ENCODE assay signal across 1 cellular context in the genomic region with DNA sequence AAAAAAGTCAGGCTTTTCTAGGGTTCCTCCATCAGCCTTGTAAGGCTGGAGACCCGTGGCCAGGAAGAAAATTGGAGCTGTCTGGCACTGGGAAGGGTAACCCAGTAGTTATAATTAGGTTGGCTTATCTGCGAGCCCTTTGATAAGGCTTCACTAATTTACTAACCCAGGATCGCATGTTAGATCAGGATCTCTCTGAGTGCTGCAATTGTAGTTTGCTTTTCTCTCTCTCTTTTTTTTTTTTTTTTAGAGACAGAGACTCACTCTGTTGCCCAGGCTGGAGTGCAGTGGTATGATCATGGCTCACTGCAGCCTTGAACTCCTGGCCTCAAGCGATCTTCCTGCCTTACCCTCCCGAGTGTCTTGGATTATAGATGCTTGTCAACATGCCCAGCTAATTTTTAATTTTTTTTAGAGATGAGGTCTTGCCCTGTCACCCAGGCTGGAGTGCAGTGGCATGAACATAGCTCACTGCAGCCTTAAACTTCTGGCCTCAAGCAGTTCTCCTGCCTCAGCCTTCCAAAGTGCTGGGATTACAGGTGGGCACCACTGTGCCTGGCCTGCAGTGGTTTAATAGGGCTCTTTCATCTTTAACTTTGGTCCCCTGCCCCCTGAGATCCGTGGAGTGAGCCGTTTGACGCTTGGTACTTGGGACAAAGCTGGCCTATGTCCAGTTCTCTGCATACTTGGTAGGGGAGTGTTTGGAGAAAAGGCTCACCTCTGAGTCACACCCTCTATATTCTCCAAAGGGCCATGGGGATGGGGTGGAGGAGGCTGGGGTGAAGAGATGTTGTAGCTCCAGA.
A peak's percentile ranks its signal among the peaks of the same experiment; 100 is the strongest.
TF ChIP-seq lines count a peak whose summit lies in the region.

No MANE protein-coding gene starts in this region.

TF ChIP-seq in SK-N-SH, 30 proteins besides CTCF, POLR2A, EP300 and RAD21 (continued from another document):
- TF ChIP-seq, protein P1, sequence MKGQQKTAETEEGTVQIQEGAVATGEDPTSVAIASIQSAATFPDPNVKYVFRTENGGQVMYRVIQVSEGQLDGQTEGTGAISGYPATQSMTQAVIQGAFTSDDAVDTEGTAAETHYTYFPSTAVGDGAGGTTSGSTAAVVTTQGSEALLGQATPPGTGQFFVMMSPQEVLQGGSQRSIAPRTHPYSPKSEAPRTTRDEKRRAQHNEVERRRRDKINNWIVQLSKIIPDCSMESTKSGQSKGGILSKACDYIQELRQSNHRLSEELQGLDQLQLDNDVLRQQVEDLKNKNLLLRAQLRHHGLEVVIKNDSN (IDR thresholded peaks at IDR 0.05; ENCODE audit: borderline replicate concordance, low read depth), result no peak
- peak; percentile 67 for TF ChIP-seq CHD2 (IDR thresholded peaks at IDR 0.05; ENCODE audit: low read length, partially characterized antibody)
- no peak for TF ChIP-seq SMC3 (IDR thresholded peaks at IDR 0.05; ENCODE audit: low read depth, low read length)
- TF ChIP-seq NFIC (IDR thresholded peaks at IDR 0.05; ENCODE audit: borderline replicate concordance), result peak; percentile 90
- TF ChIP-seq, protein P2, sequence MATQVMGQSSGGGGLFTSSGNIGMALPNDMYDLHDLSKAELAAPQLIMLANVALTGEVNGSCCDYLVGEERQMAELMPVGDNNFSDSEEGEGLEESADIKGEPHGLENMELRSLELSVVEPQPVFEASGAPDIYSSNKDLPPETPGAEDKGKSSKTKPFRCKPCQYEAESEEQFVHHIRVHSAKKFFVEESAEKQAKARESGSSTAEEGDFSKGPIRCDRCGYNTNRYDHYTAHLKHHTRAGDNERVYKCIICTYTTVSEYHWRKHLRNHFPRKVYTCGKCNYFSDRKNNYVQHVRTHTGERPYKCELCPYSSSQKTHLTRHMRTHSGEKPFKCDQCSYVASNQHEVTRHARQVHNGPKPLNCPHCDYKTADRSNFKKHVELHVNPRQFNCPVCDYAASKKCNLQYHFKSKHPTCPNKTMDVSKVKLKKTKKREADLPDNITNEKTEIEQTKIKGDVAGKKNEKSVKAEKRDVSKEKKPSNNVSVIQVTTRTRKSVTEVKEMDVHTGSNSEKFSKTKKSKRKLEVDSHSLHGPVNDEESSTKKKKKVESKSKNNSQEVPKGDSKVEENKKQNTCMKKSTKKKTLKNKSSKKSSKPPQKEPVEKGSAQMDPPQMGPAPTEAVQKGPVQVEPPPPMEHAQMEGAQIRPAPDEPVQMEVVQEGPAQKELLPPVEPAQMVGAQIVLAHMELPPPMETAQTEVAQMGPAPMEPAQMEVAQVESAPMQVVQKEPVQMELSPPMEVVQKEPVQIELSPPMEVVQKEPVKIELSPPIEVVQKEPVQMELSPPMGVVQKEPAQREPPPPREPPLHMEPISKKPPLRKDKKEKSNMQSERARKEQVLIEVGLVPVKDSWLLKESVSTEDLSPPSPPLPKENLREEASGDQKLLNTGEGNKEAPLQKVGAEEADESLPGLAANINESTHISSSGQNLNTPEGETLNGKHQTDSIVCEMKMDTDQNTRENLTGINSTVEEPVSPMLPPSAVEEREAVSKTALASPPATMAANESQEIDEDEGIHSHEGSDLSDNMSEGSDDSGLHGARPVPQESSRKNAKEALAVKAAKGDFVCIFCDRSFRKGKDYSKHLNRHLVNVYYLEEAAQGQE (IDR thresholded peaks at IDR 0.05; ENCODE audit: low read depth, low read length), result peak; percentile 13; the same call in 1 of the 2 replicates
- TF ChIP-seq, protein P3, sequence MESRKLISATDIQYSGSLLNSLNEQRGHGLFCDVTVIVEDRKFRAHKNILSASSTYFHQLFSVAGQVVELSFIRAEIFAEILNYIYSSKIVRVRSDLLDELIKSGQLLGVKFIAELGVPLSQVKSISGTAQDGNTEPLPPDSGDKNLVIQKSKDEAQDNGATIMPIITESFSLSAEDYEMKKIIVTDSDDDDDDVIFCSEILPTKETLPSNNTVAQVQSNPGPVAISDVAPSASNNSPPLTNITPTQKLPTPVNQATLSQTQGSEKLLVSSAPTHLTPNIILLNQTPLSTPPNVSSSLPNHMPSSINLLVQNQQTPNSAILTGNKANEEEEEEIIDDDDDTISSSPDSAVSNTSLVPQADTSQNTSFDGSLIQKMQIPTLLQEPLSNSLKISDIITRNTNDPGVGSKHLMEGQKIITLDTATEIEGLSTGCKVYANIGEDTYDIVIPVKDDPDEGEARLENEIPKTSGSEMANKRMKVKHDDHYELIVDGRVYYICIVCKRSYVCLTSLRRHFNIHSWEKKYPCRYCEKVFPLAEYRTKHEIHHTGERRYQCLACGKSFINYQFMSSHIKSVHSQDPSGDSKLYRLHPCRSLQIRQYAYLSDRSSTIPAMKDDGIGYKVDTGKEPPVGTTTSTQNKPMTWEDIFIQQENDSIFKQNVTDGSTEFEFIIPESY (IDR thresholded peaks at IDR 0.05; ENCODE audit: borderline replicate concordance, low read depth), result no peak
- TF ChIP-seq, protein P4, sequence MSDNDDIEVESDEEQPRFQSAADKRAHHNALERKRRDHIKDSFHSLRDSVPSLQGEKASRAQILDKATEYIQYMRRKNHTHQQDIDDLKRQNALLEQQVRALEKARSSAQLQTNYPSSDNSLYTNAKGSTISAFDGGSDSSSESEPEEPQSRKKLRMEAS (IDR thresholded peaks at IDR 0.05; ENCODE audit: low read depth), result peak; percentile 62; the same call in 1 of the 2 replicates
- TF ChIP-seq MXI1 (IDR thresholded peaks at IDR 0.05; ENCODE audit: low read depth, low read length), result 0 out of 2 replicates have a peak, but pooled peaks have one; percentile 40
- peak; percentile 25; the same call in 1 of the 2 replicates for TF ChIP-seq FOXJ3 (CRISPR knock-in tag; IDR thresholded peaks at IDR 0.05)
- TF ChIP-seq, protein P5, sequence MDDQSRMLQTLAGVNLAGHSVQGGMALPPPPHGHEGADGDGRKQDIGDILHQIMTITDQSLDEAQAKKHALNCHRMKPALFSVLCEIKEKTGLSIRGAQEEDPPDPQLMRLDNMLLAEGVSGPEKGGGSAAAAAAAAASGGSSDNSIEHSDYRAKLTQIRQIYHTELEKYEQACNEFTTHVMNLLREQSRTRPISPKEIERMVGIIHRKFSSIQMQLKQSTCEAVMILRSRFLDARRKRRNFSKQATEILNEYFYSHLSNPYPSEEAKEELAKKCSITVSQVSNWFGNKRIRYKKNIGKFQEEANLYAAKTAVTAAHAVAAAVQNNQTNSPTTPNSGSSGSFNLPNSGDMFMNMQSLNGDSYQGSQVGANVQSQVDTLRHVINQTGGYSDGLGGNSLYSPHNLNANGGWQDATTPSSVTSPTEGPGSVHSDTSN (IDR thresholded peaks at IDR 0.05), result 0 out of 2 replicates have a peak, but pooled peaks have one; percentile 15
TF ChIP-seq in SK-N-SH: peak in this region for 16.
